ENCODE assay signal across 31 cellular contexts in genomic region chr5:24215114-24215513, GRCh38.
"Had no signal": no experiment of that assay in that cellular context is flagged by ENCODE, and none has a peak within 500 bp of the region (broad histone marks: within the 10 kb centered on the region; RNA-seq: fewer than 3 reads in every experiment).

No MANE protein-coding gene starts in this region.

- H3K27ac ChIP-seq: adrenal gland, body of pancreas, brain microvascular endothelial cell, breast epithelium, VCaP had no signal

- H3K27me3 ChIP-seq: adrenal gland, body of pancreas, brain microvascular endothelial cell, breast epithelium had no signal

- H3K9me3 ChIP-seq: body of pancreas, breast epithelium had no signal

- H3K36me3 ChIP-seq: adrenal gland, brain microvascular endothelial cell, breast epithelium had no signal

- DNase-seq: activated B cell treated with CpG ODN at 0.5 μM for 24 hours; activated CD4-positive, alpha-beta memory T cell treated with anti-CD3 and anti-CD28 coated beads for 36 hours; activated CD4-positive, alpha-beta T cell treated with anti-CD3 and anti-CD28 coated beads for 4 hours; activated CD4-positive, alpha-beta T cell treated with anti-CD3 and anti-CD28 coated beads, Interleukin-2, amount 10 ng/mL, durations not matched to agents 24 days and 14 days; activated CD4-positive, alpha-beta T cell treated with anti-CD3 and anti-CD28 coated beads, Interleukin-2, amount 50 U/mL, for 1 hour; activated CD4-positive, alpha-beta T cell treated with anti-CD3 and anti-CD28 coated beads, Interleukin-2, amount 50 U/mL, for 4 hours; activated CD4-positive, CD25-positive, alpha-beta regulatory T cell treated with anti-CD3 and anti-CD28 coated beads, Interleukin-2, amount 50 U/mL, for 72 hours; activated CD8-positive, alpha-beta memory T cell treated with anti-CD3 and anti-CD28 coated beads, Interleukin-2, amount 50 U/mL, for 4 hours; activated CD8-positive, alpha-beta T cell treated with anti-CD3 and anti-CD28 coated beads for 36 hours; activated effector memory CD4-positive, alpha-beta T cell treated with anti-CD3 and anti-CD28 coated beads, Interleukin-2, amount 50 U/mL, for 16 hours; activated gamma-delta T cell treated with Interleukin-2 at 50 U/mL for 16 hours; activated naive CD4-positive, alpha-beta T cell; activated naive CD4-positive, alpha-beta T cell treated with anti-CD3 and anti-CD28 coated beads for 36 hours; activated naive CD4-positive, alpha-beta T cell treated with anti-CD3 and anti-CD28 coated beads, Interleukin-2, amount 50 U/mL, for 16 hours; activated naive CD8-positive, alpha-beta T cell treated with anti-CD3 and anti-CD28 coated beads for 36 hours; activated T-cell treated with anti-CD3 and anti-CD28 coated beads for 4 hours; activated T-cell treated with anti-CD3 and anti-CD28 coated beads, Interleukin-2, amount 50 U/mL, for 1 hour; activated T-cell treated with anti-CD3 and anti-CD28 coated beads, Interleukin-2, amount 50 U/mL, for 4 hours; activated T-cell treated with anti-CD3 and anti-CD28 coated beads, Interleukin-2, amount 50 U/mL, for 72 hours; adrenal gland; amniotic stem cell; aorta; body of pancreas; brain microvascular endothelial cell; central memory CD4-positive, alpha-beta T cell; T-helper 2 cell; T-helper 9 cell had no signal

- H3K4me1 ChIP-seq: adrenal gland, body of pancreas, breast epithelium had no signal

- ATAC-seq: activated CD8-positive, alpha-beta T cell treated with anti-CD3 and anti-CD28 coated beads for 36 hours; activated naive CD4-positive, alpha-beta T cell treated with anti-CD3 and anti-CD28 coated beads, Interleukin-2, amount 50 U/mL, for 72 hours; activated T-cell treated with anti-CD3 and anti-CD28 coated beads, Interleukin-2, amount 50 U/mL, for 4 hours; activated T-cell treated with anti-CD3 and anti-CD28 coated beads, Interleukin-2, amount 50 U/mL, for 72 hours; activated T-helper 17 cell treated with anti-CD3 and anti-CD28 coated beads, Interleukin-2, amount 50 U/mL, for 72 hours; body of pancreas had no signal

- H3K4me3 ChIP-seq: adrenal gland, body of pancreas, breast epithelium had no signal
